In genomic region chr14:32102968-32103367, GRCh38 we compare ENCODE assay signal across 15 cellular contexts.
"Had no signal": no experiment of that assay in that cellular context is flagged by ENCODE, and none has a peak within 500 bp of the region (broad histone marks: within the 10 kb centered on the region; RNA-seq: fewer than 3 reads in every experiment).

No MANE protein-coding gene starts in this region.

- DNase-seq: activated CD8-positive, alpha-beta memory T cell treated with anti-CD3 and anti-CD28 coated beads for 24 hours; adrenal gland; colonic mucosa; foreskin keratinocyte; heart left ventricle; mammary epithelial cell; occipital lobe; sigmoid colon; stimulated activated naive CD8-positive, alpha-beta T cell treated with anti-CD3 and anti-CD28 coated beads, Interleukin-15, Interleukin-2, amounts not matched to agents 100 U/mL and 50 U/mL, for 24 hours had no signal

- ATAC-seq: foreskin keratinocyte, left lobe of liver had no signal

- H3K27ac ChIP-seq: adrenal gland, colonic mucosa, foreskin keratinocyte, heart left ventricle, sigmoid colon, suprapubic skin, VCaP had no signal

- H3K27ac Mint-ChIP-seq: type B pancreatic cell had no signal

- H3K9me3 ChIP-seq: adrenal gland, colonic mucosa, heart left ventricle, sigmoid colon, suprapubic skin had no signal

- H3K4me3 ChIP-seq: adrenal gland, colonic mucosa, heart left ventricle, sigmoid colon, suprapubic skin had no signal

- H3K4me1 Mint-ChIP-seq: nephron had no signal

- H3K27me3 Mint-ChIP-seq: activated CD4-positive, alpha-beta T cell treated with anti-CD3 and anti-CD28 coated beads for 36 hours; type B pancreatic cell had no signal

- H3K27me3 ChIP-seq: adrenal gland, colonic mucosa, foreskin keratinocyte, heart left ventricle, sigmoid colon, suprapubic skin had no signal

- H3K4me3 Mint-ChIP-seq: activated CD4-positive, alpha-beta T cell treated with anti-CD3 and anti-CD28 coated beads for 36 hours; nephron; type B pancreatic cell had no signal

- H3K36me3 ChIP-seq: adrenal gland, colonic mucosa had no signal

- H3K4me1 ChIP-seq: colonic mucosa had no signal

- H3K9me3 Mint-ChIP-seq: nephron, type B pancreatic cell had no signal
